Comparison of ENCODE assay signal across 18 cellular contexts in the genomic region with DNA sequence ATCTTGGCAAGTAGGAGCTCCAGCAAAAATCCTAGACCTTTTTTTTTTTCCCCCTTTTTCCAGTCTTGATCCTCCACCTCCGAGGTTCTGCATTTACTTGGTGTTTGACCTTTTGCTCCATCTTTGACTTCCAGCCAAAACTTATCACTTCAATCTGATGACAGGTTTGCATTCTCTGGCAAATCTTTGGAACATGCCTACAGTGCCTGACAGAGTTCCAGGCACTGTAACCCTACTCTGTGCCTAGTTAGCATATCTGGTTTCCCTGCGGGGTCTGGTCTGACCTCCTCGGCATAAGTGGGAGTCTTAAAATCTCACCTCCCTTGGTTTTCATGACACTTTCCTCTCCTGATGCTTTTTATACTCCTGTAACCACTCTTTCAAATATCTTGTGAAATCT. TPM values are rescaled to one million over a fixed set of nuclear protein-coding genes. Genes with fewer than 3 reads are reported as not detected.
DNase-seq lines count a peak whose midpoint lies in the region; ATAC-seq and TF ChIP-seq lines count a peak whose summit lies in the region.
"Had no signal": no experiment of that assay in that cellular context is flagged by ENCODE, and none has a peak within 500 bp of the region (broad histone marks: within the 10 kb centered on the region; RNA-seq: fewer than 3 reads in every experiment).

No MANE protein-coding gene starts in this region.

- intact Hi-C loops in activated CD4-positive, alpha-beta T cell treated with anti-CD3 and anti-CD28 coated beads, Interleukin-2, amount 10 ng/mL, durations not matched to agents 24 days and 14 days (cut with micrococcal nuclease): no loop called here

- no peaks in the 10 kb centered on the region for H3K79me2 ChIP-seq in mesendoderm (ENCODE audit: control insufficient read depth, insufficient read depth, low read length)

- H3K9ac ChIP-seq in mesendoderm (ENCODE audit: low read length): no peak overlapping the region
- H3K9ac ChIP-seq: BLaER1, GM23248 had no signal

- no peaks in the 10 kb centered on the region for H3K79me1 ChIP-seq in mesendoderm (ENCODE audit: low read length)

- no peaks in the 10 kb centered on the region for H3K4me1 ChIP-seq in mesendoderm (ENCODE audit: control insufficient read depth, low read depth, low read length)
- H3K4me1 ChIP-seq: BLaER1, Caco-2 had no signal

- H3K18ac ChIP-seq in mesendoderm (ENCODE audit: low read length): no peak overlapping the region

- H3K23ac ChIP-seq in mesendoderm (ENCODE audit: low read length): no peak overlapping the region

- no peak overlapping the region for H2BK5ac ChIP-seq in mesendoderm (ENCODE audit: low read length)

- no peaks in the 10 kb centered on the region for H3K36me3 Mint-ChIP-seq in activated CD4-positive, alpha-beta T cell treated with anti-CD3 and anti-CD28 coated beads, Interleukin-2, amount 10 ng/mL, durations not matched to agents 24 days and 14 days (ENCODE audit: low read depth)
- no peaks in the 10 kb centered on the region for H3K36me3 Mint-ChIP-seq in stimulated activated memory B cell treated with anti-CD40 and anti-IgM and Interleukin-4, amounts not matched to agents 10 μg/mL and 1 μg/mL and 100 μg/mL, for 72 hours

- no peaks in the 10 kb centered on the region for H3K36me3 ChIP-seq in mesendoderm (ENCODE audit: control insufficient read depth, insufficient read depth, low read length)
- H3K36me3 ChIP-seq: BLaER1, HAP-1 had no signal

- H3K27ac Mint-ChIP-seq in activated CD4-positive, alpha-beta T cell treated with anti-CD3 and anti-CD28 coated beads, Interleukin-2, amount 10 ng/mL, durations not matched to agents 24 days and 14 days: no peak overlapping the region
- no peak overlapping the region for H3K27ac Mint-ChIP-seq in stimulated activated memory B cell treated with anti-CD40 and anti-IgM and Interleukin-4, amounts not matched to agents 10 μg/mL and 1 μg/mL and 100 μg/mL, for 72 hours
- H3K27ac Mint-ChIP-seq: B cell; CD4-positive, CD25-positive, alpha-beta regulatory T cell; CD8-positive, alpha-beta T cell; HFFc6 had no signal

- H3K4me3 ChIP-seq in mesendoderm (ENCODE audit: low read length) (no peak overlapping the region), retinal pigment epithelial cell (ENCODE audit: low read length) (no peak overlapping the region)
- H3K4me3 ChIP-seq: BLaER1, GM23248, HAP-1 had no signal

- no peak overlapping the region for H2BK120ac ChIP-seq in mesendoderm (ENCODE audit: low read depth, low read length)

- ATAC-seq in stimulated activated memory B cell treated with anti-CD40 and anti-IgM and Interleukin-4, amounts not matched to agents 10 μg/mL and 1 μg/mL and 100 μg/mL, for 72 hours: no peak
- ATAC-seq in GM18868 (IDR thresholded peaks at IDR 0.05; ENCODE audit: unreplicated experiment): no peak
- ATAC-seq: CD8-positive, alpha-beta T cell had no signal

- no CpG with 5 or more reads among the region's 3 CpGs for WGBS in mesendoderm (ENCODE audit: extremely low coverage, insufficient coverage, low lambda C conversion rate)

- no peak overlapping the region for H3K27ac ChIP-seq in mesendoderm (ENCODE audit: low read depth, low read length)
- H3K27ac ChIP-seq: 22Rv1, BLaER1, C4-2B, GM23248 had no signal

- no peaks in the 10 kb centered on the region for H3K27me3 Mint-ChIP-seq in activated CD4-positive, alpha-beta T cell treated with anti-CD3 and anti-CD28 coated beads, Interleukin-2, amount 10 ng/mL, durations not matched to agents 24 days and 14 days
- no peaks in the 10 kb centered on the region for H3K27me3 Mint-ChIP-seq in stimulated activated memory B cell treated with anti-CD40 and anti-IgM and Interleukin-4, amounts not matched to agents 10 μg/mL and 1 μg/mL and 100 μg/mL, for 72 hours
- H3K27me3 Mint-ChIP-seq: B cell had no signal

- H3K4ac ChIP-seq in mesendoderm (ENCODE audit: low read depth, low read length): no peak overlapping the region

- no peaks in the 10 kb centered on the region for H3K4me1 Mint-ChIP-seq in activated CD4-positive, alpha-beta T cell treated with anti-CD3 and anti-CD28 coated beads, Interleukin-2, amount 10 ng/mL, durations not matched to agents 24 days and 14 days
- H3K4me1 Mint-ChIP-seq in stimulated activated memory B cell treated with anti-CD40 and anti-IgM and Interleukin-4, amounts not matched to agents 10 μg/mL and 1 μg/mL and 100 μg/mL, for 72 hours: no peaks in the 10 kb centered on the region
- H3K4me1 Mint-ChIP-seq: B cell; CD4-positive, CD25-positive, alpha-beta regulatory T cell had no signal

- H2BK15ac ChIP-seq in mesendoderm (replicated peaks; ENCODE audit: low read depth): no peak overlapping the region

- H3K27me3 ChIP-seq in mesendoderm (ENCODE audit: insufficient read depth, low read length, poor library complexity): no peaks in the 10 kb centered on the region
- H3K27me3 ChIP-seq: BLaER1 had no signal

- H3K4me2 ChIP-seq in mesendoderm (ENCODE audit: low read length): no peak overlapping the region
- H3K4me2 ChIP-seq: BLaER1 had no signal

- H4K8ac ChIP-seq in mesendoderm (ENCODE audit: low read depth, low read length): no peak overlapping the region

- peak; percentile 13 for DNase-seq in activated CD4-positive, alpha-beta T cell treated with anti-CD3 and anti-CD28 coated beads, Interleukin-2, amount 10 ng/mL, durations not matched to agents 24 days and 14 days
- no peak for DNase-seq in activated CD4-positive, alpha-beta T cell treated with anti-CD3 and anti-CD28 coated beads for 1 hour
- DNase-seq in mesendoderm (peak; percentile 5), retinal pigment epithelial cell (ENCODE audit: low read depth) (peak; percentile 13)
- DNase-seq: Caco-2; CD4-positive, CD25-positive, alpha-beta regulatory T cell; CD8-positive, alpha-beta T cell; DMS153; DND-41; GM23248; HFFc6 had no signal

- TF ChIP-seq CTCF in retinal pigment epithelial cell (conservative IDR thresholded peaks at IDR 0.05; ENCODE audit: low read depth, low read length): no peak

- H3K56ac ChIP-seq in mesendoderm (ENCODE audit: low read length): no peak overlapping the region

- no peak overlapping the region for H4K5ac ChIP-seq in mesendoderm (ENCODE audit: low read length)

- H3K9me3 Mint-ChIP-seq in activated CD4-positive, alpha-beta T cell treated with anti-CD3 and anti-CD28 coated beads, Interleukin-2, amount 10 ng/mL, durations not matched to agents 24 days and 14 days: no peaks in the 10 kb centered on the region
- peaks cover 10% of the 10 kb centered on the region for H3K9me3 Mint-ChIP-seq in stimulated activated memory B cell treated with anti-CD40 and anti-IgM and Interleukin-4, amounts not matched to agents 10 μg/mL and 1 μg/mL and 100 μg/mL, for 72 hours

- H2AK5ac ChIP-seq in mesendoderm (ENCODE audit: low read length): no peak overlapping the region

- no peak overlapping the region for H3K4me3 Mint-ChIP-seq in activated CD4-positive, alpha-beta T cell treated with anti-CD3 and anti-CD28 coated beads, Interleukin-2, amount 10 ng/mL, durations not matched to agents 24 days and 14 days
- no peak overlapping the region for H3K4me3 Mint-ChIP-seq in stimulated activated memory B cell treated with anti-CD40 and anti-IgM and Interleukin-4, amounts not matched to agents 10 μg/mL and 1 μg/mL and 100 μg/mL, for 72 hours
- H3K4me3 Mint-ChIP-seq: B cell; CD4-positive, CD25-positive, alpha-beta regulatory T cell; CD8-positive, alpha-beta T cell; HFFc6 had no signal

RNA-seq across cellular contexts. Expression of gene NR3C2, which starts 39.4 kb away (rescaled TPM):
- total RNA-seq in activated CD4-positive, alpha-beta T cell treated with anti-CD3 and anti-CD28 coated beads, Interleukin-2, amount 10 ng/mL, durations not matched to agents 24 days and 14 days: 0.14 and 0.28 TPM in 2 replicates
- 0.44 TPM for polyA plus RNA-seq in mesendoderm (2013, experiment 1 of 2)
- 0.80 TPM for polyA plus RNA-seq in mesendoderm (2013, experiment 2 of 2)
- total RNA-seq: GM23248 had no signal
